Comparison of ENCODE assay signal across 1 cellular context in genomic region chr6:25478973-25479372, GRCh38.
TF ChIP-seq lines count a peak whose summit lies in the region.

No MANE protein-coding gene starts in this region.

TF ChIP-seq in HepG2, 621 proteins besides CTCF, POLR2A, EP300 and RAD21 (continued from another document):
- TF ChIP-seq BRCA1 (CRISPR knock-in tag; IDR thresholded peaks at IDR 0.05): no peak
